In genomic region chr10:77756319-77757232, GRCh38 we compare ENCODE assay signal across 9 cellular contexts.
A peak's percentile ranks its signal among the peaks of the same experiment; 100 is the strongest.
DNase-seq lines count a peak whose midpoint lies in the region; ATAC-seq and TF ChIP-seq lines count a peak whose summit lies in the region.
"Had no signal": no experiment of that assay in that cellular context is flagged by ENCODE, and none has a peak within 500 bp of the region (broad histone marks: within the 10 kb centered on the region; RNA-seq: fewer than 3 reads in every experiment).

No MANE protein-coding gene starts in this region.

- TF ChIP-seq CTCF in 22Rv1 (IDR thresholded peaks at IDR 0.05): peak; percentile 91
- TF ChIP-seq CTCF in fibroblast of mammary gland (conservative IDR thresholded peaks at IDR 0.05; ENCODE audit: control insufficient read depth, insufficient read depth, low read depth, low read length): peak; percentile 92

- DNase-seq in EH (ENCODE audit: low read depth) (peak; percentile 75), LHCN-M2 (ENCODE audit: low read depth) (peak; percentile 84), SK-N-DZ (ENCODE audit: low spot score) (peak; percentile 84), fibroblast of mammary gland (ENCODE audit: low read depth) (peak; percentile 83), pons (ENCODE audit: low spot score) (peak; percentile 30), activated T-cell treated with anti-CD3 and anti-CD28 coated beads for 4 hours (no peak)

- ATAC-seq in GM18498 (IDR thresholded peaks at IDR 0.05; ENCODE audit: unreplicated experiment): no peak

- H3K27ac ChIP-seq in 22Rv1: no peak overlapping the region
- H3K27ac ChIP-seq: neutrophil had no signal

- H3K4me3 ChIP-seq in fibroblast of mammary gland (ENCODE audit: control insufficient read depth, low read depth, low read length): peak overlapping the region; percentile 11
